In the genomic region with DNA sequence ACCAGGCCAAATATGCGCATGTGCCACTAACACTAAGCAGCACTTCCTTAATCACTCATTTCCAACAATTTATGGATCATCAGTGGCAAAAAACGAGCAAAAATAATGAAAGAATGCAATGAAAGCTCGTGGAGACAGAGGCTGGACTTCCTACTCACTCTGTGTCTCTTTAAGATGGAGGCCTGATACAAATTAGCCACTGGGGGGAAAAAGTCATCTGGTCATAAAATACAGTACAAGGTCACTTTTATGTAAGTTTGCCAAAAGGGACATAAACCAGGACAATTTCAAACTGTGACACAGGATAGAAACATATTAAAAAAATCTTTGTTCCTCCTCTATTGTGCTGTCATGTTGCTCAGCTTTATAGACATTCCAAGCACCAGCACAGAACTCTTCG, we compare ENCODE assay signal across 23 cellular contexts.
"Had no signal": no experiment of that assay in that cellular context is flagged by ENCODE, and none has a peak within 500 bp of the region (broad histone marks: within the 10 kb centered on the region; RNA-seq: fewer than 3 reads in every experiment).

No MANE protein-coding gene starts in this region.

- H3K27ac ChIP-seq: esophagus squamous epithelium, gastrocnemius medialis, thoracic aorta, upper lobe of left lung, WERI-Rb-1 had no signal

- H3K9me3 Mint-ChIP-seq: activated naive CD8-positive, alpha-beta T cell treated with anti-CD3 and anti-CD28 coated beads for 36 hours; activated T-helper 2 cell treated with anti-CD3 and anti-CD28 coated beads, Interferon-gamma antibody, Interleukin-2, Interleukin-4, amounts not matched to agents 10 μg/mL and 5 μg/mL and 100 μg/mL, durations not matched to agents 14 hours and 24 hours and 36 hours; naive thymus-derived CD4-positive, alpha-beta T cell; neural crest cell; stimulated activated naive B cell treated with anti-CD40 and anti-IgM and Interleukin-4, amounts not matched to agents 10 μg/mL and 1 μg/mL and 100 μg/mL, for 72 hours had no signal

- H3K9me3 ChIP-seq: esophagus squamous epithelium, gastrocnemius medialis, thoracic aorta, upper lobe of left lung had no signal

- ATAC-seq: gastrocnemius medialis; left colon; naive thymus-derived CD4-positive, alpha-beta T cell; sciatic nerve; stimulated activated naive B cell treated with anti-CD40 and anti-IgM and Interleukin-4, amounts not matched to agents 10 μg/mL and 1 μg/mL and 100 μg/mL, for 72 hours had no signal

- H3K4me3 Mint-ChIP-seq: activated naive CD8-positive, alpha-beta T cell treated with anti-CD3 and anti-CD28 coated beads for 36 hours; naive thymus-derived CD4-positive, alpha-beta T cell; neural crest cell; stimulated activated naive B cell treated with anti-CD40 and anti-IgM and Interleukin-4, amounts not matched to agents 10 μg/mL and 1 μg/mL and 100 μg/mL, for 72 hours had no signal

- DNase-seq: activated CD4-positive, alpha-beta T cell treated with anti-CD3 and anti-CD28 coated beads for 1 hour; activated CD4-positive, alpha-beta T cell treated with anti-CD3 and anti-CD28 coated beads, Interleukin-2, amount 50 U/mL, for 1 hour; activated naive CD4-positive, alpha-beta T cell treated with Interleukin-2 at 50 U/mL for 16 hours; activated naive CD8-positive, alpha-beta T cell treated with anti-CD3 and anti-CD28 coated beads for 36 hours; activated T-cell treated with anti-CD3 and anti-CD28 coated beads, Interleukin-2, amount 50 U/mL, for 1 hour; central memory CD4-positive, alpha-beta T cell; esophagus squamous epithelium; gastrocnemius medialis; head of caudate nucleus; hypothalamus; left colon; naive thymus-derived CD4-positive, alpha-beta T cell; occipital lobe; small intestine; stimulated activated CD4-positive, alpha-beta T cell treated with anti-CD3 and anti-CD28 coated beads, Interleukin-2, amount 100 ng/mL, for 24 hours; stimulated activated naive B cell treated with anti-CD40 and anti-IgM and Interleukin-4, amounts not matched to agents 10 μg/mL and 1 μg/mL and 100 μg/mL, for 72 hours; T-helper 1 cell; upper lobe of left lung; WERI-Rb-1 had no signal

- H3K4me3 ChIP-seq: esophagus squamous epithelium, gastrocnemius medialis, thoracic aorta, upper lobe of left lung had no signal

- H3K27me3 Mint-ChIP-seq: activated naive CD8-positive, alpha-beta T cell treated with anti-CD3 and anti-CD28 coated beads for 36 hours; naive thymus-derived CD4-positive, alpha-beta T cell; stimulated activated naive B cell treated with anti-CD40 and anti-IgM and Interleukin-4, amounts not matched to agents 10 μg/mL and 1 μg/mL and 100 μg/mL, for 72 hours had no signal

- H3K36me3 ChIP-seq: WERI-Rb-1 had no signal

- H3K27me3 ChIP-seq: esophagus squamous epithelium, gastrocnemius medialis, upper lobe of left lung had no signal

- H3K4me1 ChIP-seq: esophagus squamous epithelium, gastrocnemius medialis, upper lobe of left lung had no signal

- H3K27ac Mint-ChIP-seq: activated naive CD8-positive, alpha-beta T cell treated with anti-CD3 and anti-CD28 coated beads for 36 hours; activated T-helper 2 cell treated with anti-CD3 and anti-CD28 coated beads, Interferon-gamma antibody, Interleukin-2, Interleukin-4, amounts not matched to agents 10 μg/mL and 5 μg/mL and 100 μg/mL, durations not matched to agents 14 hours and 24 hours and 36 hours; stimulated activated naive B cell treated with anti-CD40 and anti-IgM and Interleukin-4, amounts not matched to agents 10 μg/mL and 1 μg/mL and 100 μg/mL, for 72 hours had no signal
